ENCODE assay signal across 15 cellular contexts in the genomic region with DNA sequence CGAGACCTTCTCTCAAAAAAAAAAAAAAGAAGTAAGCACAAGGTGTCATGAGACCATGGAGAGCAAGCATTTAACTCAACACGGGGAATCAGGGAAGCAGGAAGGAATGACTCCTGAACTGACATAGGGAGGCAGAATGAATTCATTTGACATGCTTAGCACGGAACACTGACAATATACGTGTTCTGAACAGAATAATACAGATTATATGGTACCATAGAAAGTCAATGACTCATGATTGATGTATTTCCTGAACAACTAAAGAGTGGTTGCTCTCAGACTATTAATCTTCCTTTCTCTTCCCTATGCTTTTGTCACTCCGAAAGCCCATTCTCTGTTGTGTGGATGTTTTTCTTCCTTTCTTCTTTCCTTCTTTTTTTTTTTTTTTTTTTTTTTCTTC. TPM values are rescaled to one million over a fixed set of nuclear protein-coding genes. Genes with fewer than 3 reads are reported as not detected.
DNase-seq lines count a peak whose midpoint lies in the region; ATAC-seq, FAIRE-seq and TF ChIP-seq lines count a peak whose summit lies in the region.
"Had no signal": no experiment of that assay in that cellular context is flagged by ENCODE, and none has a peak within 500 bp of the region (broad histone marks: within the 10 kb centered on the region; RNA-seq: fewer than 3 reads in every experiment).

No MANE protein-coding gene starts in this region.

- no peak for TF ChIP-seq POLR2A in sigmoid colon (IDR thresholded peaks at IDR 0.05)

- H3K4ac ChIP-seq in mesenchymal stem cell (ENCODE audit: low read depth in 1 of 2, low read length in 2 of 2), result no peak overlapping the region

- no peak overlapping the region for H3K18ac ChIP-seq in mesenchymal stem cell (ENCODE audit: low read depth in 1 of 2, low read length in 2 of 2)

- H2AK5ac ChIP-seq in mesenchymal stem cell (ENCODE audit: low read length, severe bottlenecking), result no peak overlapping the region

- H3K9me3 ChIP-seq in mesenchymal stem cell (ENCODE audit: control insufficient read depth, low read length) (no peaks in the 10 kb centered on the region), sigmoid colon (no peaks in the 10 kb centered on the region)

- no peak overlapping the region for H3K14ac ChIP-seq in mesenchymal stem cell (ENCODE audit: low read length in 2 of 2)

- H3K36me3 ChIP-seq in bronchial epithelial cell (ENCODE audit: control insufficient read depth, insufficient read depth, low read length) (no peaks in the 10 kb centered on the region), mesenchymal stem cell (ENCODE audit: control insufficient read depth in 1 of 2, insufficient read depth in 2 of 2, low read depth in 1 of 2, low read length in 2 of 2) (no peaks in the 10 kb centered on the region), sigmoid colon (no peaks in the 10 kb centered on the region)
- H3K36me3 ChIP-seq: BLaER1 had no signal

- H3K27ac ChIP-seq in mesenchymal stem cell (ENCODE audit: low read length, poor library complexity, severe bottlenecking) (no peak overlapping the region), sigmoid colon (no peak overlapping the region)
- H3K27ac ChIP-seq: BLaER1 had no signal

- no peak overlapping the region for H2BK15ac ChIP-seq in mesenchymal stem cell (ENCODE audit: low read depth, poor library complexity, severe bottlenecking)

- DNase-seq in Daoy (ENCODE audit: low read depth) (peak; percentile 69), NCI-H2227 (lab: John Stamatoyannopoulos, UW; ENCODE audit: unreplicated experiment) (peak; percentile 48), bronchial epithelial cell (ENCODE audit: low read depth) (peak; percentile 67), mesenchymal stem cell (peak; percentile 64), sigmoid colon (no peak), dedifferentiated amniotic fluid mesenchymal stem cell (ENCODE audit: extremely low spot score) (no peak)
- DNase-seq in activated CD8-positive, alpha-beta memory T cell treated with anti-CD3 and anti-CD28 coated beads, Interleukin-2, amount 50 U/mL, for 48 hours, result no peak
- DNase-seq: activated B cell treated with CpG ODN at 0.5 μM for 24 hours; activated T-cell treated with anti-CD3 and anti-CD28 coated beads, Interleukin-2, amount 50 U/mL, for 48 hours; GDM1; SIG-M5 had no signal

- H4K91ac ChIP-seq in mesenchymal stem cell (ENCODE audit: low read length), result no peak overlapping the region

- H3K27me3 ChIP-seq in bronchial epithelial cell (ENCODE audit: control insufficient read depth, insufficient read depth, low read length) (no peaks in the 10 kb centered on the region), mesenchymal stem cell (ENCODE audit: control insufficient read depth in 1 of 2, insufficient read depth in 1 of 2, low read length in 2 of 2) (no peaks in the 10 kb centered on the region), sigmoid colon (no peaks in the 10 kb centered on the region)

- H3K4me3 ChIP-seq in bronchial epithelial cell (ENCODE audit: low read depth, low read length) (no peak overlapping the region), mesenchymal stem cell (ENCODE audit: insufficient read depth in 1 of 2, low read depth in 1 of 2, low read length in 2 of 2) (no peak overlapping the region), sigmoid colon (no peak overlapping the region)
- H3K4me3 ChIP-seq: BLaER1 had no signal

- H3K4me2 ChIP-seq in mesenchymal stem cell (ENCODE audit: low read length, poor library complexity, severe bottlenecking), result no peak overlapping the region
- H3K4me2 ChIP-seq: BLaER1 had no signal

- H2BK5ac ChIP-seq in mesenchymal stem cell (ENCODE audit: low read depth, low read length, poor library complexity, severe bottlenecking), result no peak overlapping the region

- H3K9ac ChIP-seq in mesenchymal stem cell (ENCODE audit: low read length), result no peak overlapping the region
- H3K9ac ChIP-seq: BLaER1 had no signal

- intact Hi-C loops in sigmoid colon (cut with DNase I), result no loop called here

- ATAC-seq in HG03135 (IDR thresholded peaks at IDR 0.05; ENCODE audit: unreplicated experiment), result no peak

- H3K23ac ChIP-seq in mesenchymal stem cell (ENCODE audit: low read length in 2 of 2), result no peak overlapping the region

- 33% methylated on average over 2 of the region's 5 CpGs for WGBS in mesenchymal stem cell
- 67 to 74% methylated on average over 5 of the region's 5 CpGs for WGBS in sigmoid colon, 2 donors

- no peak for TF ChIP-seq EP300 in sigmoid colon (IDR thresholded peaks at IDR 0.05)

- H3K79me1 ChIP-seq in mesenchymal stem cell (replicated peaks; ENCODE audit: low read length, poor library complexity, severe bottlenecking), result no peaks in the 10 kb centered on the region

- H2BK12ac ChIP-seq in mesenchymal stem cell (ENCODE audit: low read length in 2 of 2), result no peak overlapping the region

- no peak overlapping the region for H2BK120ac ChIP-seq in mesenchymal stem cell (ENCODE audit: low read depth, low read length)

- TF ChIP-seq CTCF in bronchial epithelial cell (IDR thresholded peaks at IDR 0.05; ENCODE audit: insufficient read depth, low read length, severe bottlenecking), result no peak
- TF ChIP-seq CTCF in sigmoid colon (IDR thresholded peaks at IDR 0.05), result no peak

- H2AFZ ChIP-seq in mesenchymal stem cell (ENCODE audit: low read depth, low read length), result no peak overlapping the region

- H4K8ac ChIP-seq in mesenchymal stem cell (ENCODE audit: low read length), result no peak overlapping the region

- no peaks in the 10 kb centered on the region for H3K4me1 ChIP-seq in mesenchymal stem cell (ENCODE audit: control insufficient read depth, insufficient read depth, low read depth, low read length)
- peaks cover 0 to 11% (median 4%) of the 10 kb centered on the region in 4 donors for H3K4me1 ChIP-seq in sigmoid colon

- no peak for FAIRE-seq in bronchial epithelial cell (lab: Jason Lieb, UNC)
- FAIRE-seq: keratinocyte had no signal

RNA-seq across cellular contexts. Expression of a gene that starts 20.6 kb away (rescaled TPM):
- total RNA-seq in Daoy (2014; rRNA removed; shearing (Covaris generic)), result not detected in 2 replicates
- not detected in 2 replicates for total RNA-seq in bronchial epithelial cell
- 0.21 TPM for polyA plus RNA-seq in mesenchymal stem cell (2013, experiment 1 of 2)
- 0.14 TPM for polyA plus RNA-seq in mesenchymal stem cell (2013, experiment 2 of 2)
- under 1 TPM in 1 of 4 donors, not detected in 3; 0.99 TPM for total RNA-seq in sigmoid colon
- under 1 TPM in 1 of 3 donors, not detected in 2; 0.38 TPM for polyA plus RNA-seq in sigmoid colon
- total RNA-seq: activated B cell treated with CpG ODN at 0.5 μM for 24 hours, epithelial cell of proximal tubule had no signal
- polyA plus RNA-seq: keratinocyte had no signal

Comparison
In these comparisons a context has a peak if more than half of its experiments do, and no peak if none do; other contexts are left out.
1. DNase-seq: peak in Daoy (single experiment), NCI-H2227 (single experiment), bronchial epithelial cell (single experiment) and mesenchymal stem cell (single experiment); none in sigmoid colon (single experiment), activated CD8-positive, alpha-beta memory T cell treated with anti-CD3 and anti-CD28 coated beads, Interleukin-2, amount 50 U/mL, for 48 hours (single experiment) and dedifferentiated amniotic fluid mesenchymal stem cell (single experiment).